In the genomic region with DNA sequence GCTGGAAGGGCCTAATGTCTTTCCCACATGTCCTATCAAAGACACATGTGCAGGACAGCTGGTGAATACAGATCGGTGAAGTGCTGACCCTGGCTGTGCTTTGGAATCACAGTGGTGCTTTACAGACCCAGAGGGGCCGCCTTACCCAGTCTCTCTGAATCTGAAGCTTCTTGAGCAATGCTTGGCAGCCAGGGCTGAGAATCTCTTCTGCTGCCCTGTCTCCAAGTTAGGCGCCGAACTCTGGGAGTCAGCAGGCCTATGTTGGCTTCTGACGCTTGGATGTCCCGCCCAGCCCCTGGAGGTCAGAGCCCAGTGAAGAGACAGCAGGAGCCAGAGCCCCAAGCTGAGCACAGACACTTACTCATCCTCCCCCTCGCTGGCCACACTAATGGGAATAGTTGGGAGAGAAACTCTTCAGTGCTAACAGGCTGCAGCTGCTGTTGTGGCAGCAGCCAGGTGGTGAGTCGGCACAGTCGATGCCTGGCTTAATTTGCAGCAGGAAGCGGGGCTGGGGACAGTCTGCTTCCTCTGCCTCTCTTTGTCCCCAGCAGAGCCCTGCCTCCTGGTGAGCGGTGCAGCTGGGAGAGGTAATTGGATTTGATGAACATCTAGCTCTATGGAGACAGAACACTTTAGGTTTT, we compare ENCODE assay signal across 8 cellular contexts.
DNase-seq lines count a peak whose midpoint lies in the region; ATAC-seq and TF ChIP-seq lines count a peak whose summit lies in the region.

No MANE protein-coding gene starts in this region.

- TF ChIP-seq CTCF in choroid plexus epithelial cell (conservative IDR thresholded peaks at IDR 0.05; ENCODE audit: low read depth, low read length): peak; percentile 19

- ATAC-seq in HG03439 (IDR thresholded peaks at IDR 0.05; ENCODE audit: unreplicated experiment): no peak
- no peak for ATAC-seq in GM18520 (IDR thresholded peaks at IDR 0.05; ENCODE audit: unreplicated experiment)

- H3K4me3 ChIP-seq in choroid plexus epithelial cell (ENCODE audit: low read depth, low read length): no peak overlapping the region

- DNase-seq in COLO668 (lab: John Stamatoyannopoulos, UW; ENCODE audit: unreplicated experiment): peak; percentile 89
- DNase-seq in NCI-H2081 treated with DMSO at 0.1 percent for 48 hours (lab: John Stamatoyannopoulos, UW): peak; percentile 94
- DNase-seq in choroid plexus epithelial cell (ENCODE audit: low read depth): peak; percentile 92
- peak; percentile 52 for DNase-seq in mucosa of gallbladder (ENCODE audit: low spot score)
- no peak for DNase-seq in cerebellar cortex (ENCODE audit: low spot score)
- DNase-seq in SIG-M5 treated with dmso at 0.1 percent for 504 hours (lab: John Stamatoyannopoulos, UW; ENCODE audit: unreplicated experiment): no peak

Comparison
In these comparisons a context has a peak if more than half of its experiments do, and no peak if none do; other contexts are left out.
1. DNase-seq: peak in COLO668 (single experiment), NCI-H2081 treated with DMSO at 0.1 percent for 48 hours (single experiment), choroid plexus epithelial cell (single experiment) and mucosa of gallbladder (single experiment); none in cerebellar cortex (single experiment) and SIG-M5 treated with dmso at 0.1 percent for 504 hours (single experiment).